In the genomic region with DNA sequence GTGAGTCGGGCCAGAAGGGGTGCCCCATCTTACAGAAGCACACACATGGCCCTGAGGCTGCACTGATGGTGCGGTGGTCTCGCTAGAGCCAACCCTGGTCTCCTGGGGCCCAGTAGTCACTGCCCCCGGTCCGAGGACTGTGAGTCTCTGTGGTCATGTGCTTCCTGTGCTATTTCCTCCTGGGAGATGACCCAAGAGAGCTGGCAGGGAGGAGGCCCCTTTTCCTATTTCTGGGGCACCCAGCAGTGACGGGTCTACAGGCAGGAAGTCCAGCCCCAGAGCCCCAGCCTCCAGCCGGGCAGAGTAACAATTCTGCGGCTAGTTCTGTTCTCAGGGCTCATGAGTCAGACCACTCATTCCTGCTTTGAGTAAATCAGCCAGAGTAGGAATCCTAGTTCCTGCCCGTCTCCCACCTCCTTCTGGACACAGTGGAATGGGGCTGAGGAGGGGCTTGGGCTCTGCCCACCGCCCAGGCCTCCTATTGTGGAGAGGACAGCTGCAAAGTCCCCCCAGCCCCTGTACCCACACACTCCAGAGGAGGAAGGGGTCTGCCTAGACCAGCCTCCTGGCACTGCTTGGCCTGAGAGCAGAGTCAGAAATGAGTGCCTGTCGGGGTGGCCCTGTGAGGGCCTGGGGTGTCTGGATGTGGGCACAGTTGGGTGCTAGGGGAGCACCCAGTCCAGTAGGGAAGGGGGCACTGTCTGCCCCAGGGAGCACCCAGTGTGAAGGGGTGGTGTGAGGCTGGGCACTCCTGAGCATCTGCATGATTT, we compare ENCODE assay signal across 8 cellular contexts.
DNase-seq lines count a peak whose midpoint lies in the region; ATAC-seq and TF ChIP-seq lines count a peak whose summit lies in the region.

No MANE protein-coding gene starts in this region.

- H3K4me2 ChIP-seq in IMR-90 (ENCODE audit: low read depth, low read length) = peak overlapping the region; percentile 5; the same call in 1 of the 2 replicates

- H2AFZ ChIP-seq in IMR-90 (replicated peaks; ENCODE audit: low read length, poor library complexity) = peak overlapping the region; percentile 81

- peaks cover 12% of the 10 kb centered on the region for H3K36me3 ChIP-seq in GM06990 (ENCODE audit: control insufficient read depth, insufficient read depth, low read length)
- H3K36me3 ChIP-seq in IMR-90 (ENCODE audit: control insufficient read depth, insufficient read depth, low read length) = peaks cover 21% of the 10 kb centered on the region
- H3K36me3 ChIP-seq in ascending aorta = no peaks in the 10 kb centered on the region

- CTCF ChIA-PET in IMR-90 (lab: Yijun Ruan, JAX) = no interaction called here

- H2BK120ac ChIP-seq in IMR-90 (ENCODE audit: low read depth, low read length) = peak overlapping the region; percentile 78

- H3K4me3 ChIP-seq in GM06990 (replicated peaks; ENCODE audit: low read depth, low read length) (peak overlapping the region; percentile 38), IMR-90 (ENCODE audit: insufficient read depth, low read depth, low read length) (no peak overlapping the region), ascending aorta (peak overlapping the region in 1 of 2 donors; percentile 7)

- peak overlapping the region; percentile 58; the same call in 1 of the 2 replicates for H3K56ac ChIP-seq in IMR-90 (ENCODE audit: extremely low read depth, insufficient read depth, low read length)

- peak overlapping the region; percentile 86 for H2BK5ac ChIP-seq in IMR-90 (ENCODE audit: low read depth, low read length, poor library complexity, severe bottlenecking)

- H3K14ac ChIP-seq in IMR-90 (replicated peaks; ENCODE audit: low read depth, low read length) = peak overlapping the region; percentile 82

- peak overlapping the region; percentile 64 for H2BK20ac ChIP-seq in IMR-90 (ENCODE audit: low read depth, low read length)

- H3K18ac ChIP-seq in IMR-90 (ENCODE audit: low read depth, low read length) = peak overlapping the region; percentile 35

- peak overlapping the region; percentile 64 for H3K4me3 Mint-ChIP-seq in stimulated activated effector memory CD8-positive, alpha-beta T cell treated with anti-CD3 and anti-CD28 coated beads, Interleukin-12 subunit alpha, Interleukin-12 subunit beta, amount 100 ng/mL, for 72 hours

- intact Hi-C loops in IMR-90 (cut with micrococcal nuclease) = no loop called here
- intact Hi-C loops in ascending aorta (cut with DNase I) = loop anchor here (1.0 to 5.0 kb wide), 4 partner anchors 20 to 294 kb away; partner anchors contain the start of gene ZCCHC24

- peaks cover 41% of the 10 kb centered on the region for H3K4me1 ChIP-seq in IMR-90 (ENCODE audit: control insufficient read depth, insufficient read depth, low read length)
- peaks cover 28 to 40% of the 10 kb centered on the region in 2 donors for H3K4me1 ChIP-seq in ascending aorta

- peak overlapping the region; percentile 92 for H2AK9ac ChIP-seq in IMR-90 (replicated peaks; ENCODE audit: low read depth, low read length, poor library complexity)

- no TSS peak for BruUV-seq in IMR-90 (replicated peaks; lab: Mats Ljungman, UMichigan)

- no peak for TF ChIP-seq POLR2A in IMR-90 (IDR thresholded peaks at IDR 0.05; ENCODE audit: low read depth, low read length)

- 20% methylated on average over 4 of the region's 11 CpGs; no CpG with 5 or more reads in 1 of the 2 experiments for WGBS in IMR-90 (ENCODE audit: extremely low coverage in 2 of 2, insufficient read length in 1 of 2), 2 experiments

- H3K4me1 Mint-ChIP-seq in stimulated activated effector memory CD8-positive, alpha-beta T cell treated with anti-CD3 and anti-CD28 coated beads, Interleukin-12 subunit alpha, Interleukin-12 subunit beta, amount 100 ng/mL, for 72 hours = peaks cover 80% of the 10 kb centered on the region

- peaks cover 62% of the 10 kb centered on the region for H4K20me1 ChIP-seq in IMR-90 (ENCODE audit: insufficient read depth, low read length)

- TF ChIP-seq RAD21 in IMR-90 (IDR thresholded peaks at IDR 0.05; ENCODE audit: low read length) = peak; percentile 23

- H2BK15ac ChIP-seq in IMR-90 (ENCODE audit: low read depth, low read length) = peak overlapping the region; percentile 83; the same call in 2 of the 3 replicates

- no peaks in the 10 kb centered on the region for H3K9me3 Mint-ChIP-seq in stimulated activated effector memory CD8-positive, alpha-beta T cell treated with anti-CD3 and anti-CD28 coated beads, Interleukin-12 subunit alpha, Interleukin-12 subunit beta, amount 100 ng/mL, for 72 hours

- in situ Hi-C loops in IMR-90 (cut with MboI; ENCODE audit: low sequenced_read_pairs) = no loop called here

- ATAC-seq in GM21619 (IDR thresholded peaks at IDR 0.05; ENCODE audit: unreplicated experiment) (peak; percentile 83), IMR-90 (ENCODE audit: low read depth) (peak; percentile 93)
- ATAC-seq in stimulated activated effector memory CD8-positive, alpha-beta T cell treated with anti-CD3 and anti-CD28 coated beads, Interleukin-12 subunit alpha, Interleukin-12 subunit beta, amount 100 ng/mL, for 72 hours = peak; percentile 92

- H3K9ac ChIP-seq in IMR-90 (ENCODE audit: low read depth, low read length) = peak overlapping the region; percentile 31

- peak overlapping the region; percentile 95 for H2AK5ac ChIP-seq in IMR-90 (ENCODE audit: low read depth, low read length)

- H4K91ac ChIP-seq in IMR-90 (ENCODE audit: insufficient read depth, low read depth, low read length) = peak overlapping the region; percentile 78

- peaks cover 55 to 98% of the 10 kb centered on the region in 2 experiments for H3K79me1 ChIP-seq in IMR-90 (ENCODE audit: low read depth in 1 of 2, low read length in 2 of 2)

- peak overlapping the region; percentile 71 to 83 for H4K8ac ChIP-seq in IMR-90 (ENCODE audit: low read depth in 2 of 2, low read length in 2 of 2)

- H3K27ac ChIP-seq in IMR-90 (ENCODE audit: insufficient read depth, low read length) (peak overlapping the region; percentile 92), ascending aorta (peak overlapping the region; percentile 92 to 95)

- peaks cover 58% of the 10 kb centered on the region for H3K36me3 Mint-ChIP-seq in stimulated activated effector memory CD8-positive, alpha-beta T cell treated with anti-CD3 and anti-CD28 coated beads, Interleukin-12 subunit alpha, Interleukin-12 subunit beta, amount 100 ng/mL, for 72 hours

- peak overlapping the region; percentile 89 for H3K4ac ChIP-seq in IMR-90 (ENCODE audit: low read depth, low read length)

- H3K27ac Mint-ChIP-seq in stimulated activated effector memory CD8-positive, alpha-beta T cell treated with anti-CD3 and anti-CD28 coated beads, Interleukin-12 subunit alpha, Interleukin-12 subunit beta, amount 100 ng/mL, for 72 hours = peak overlapping the region; percentile 93

- dilution Hi-C loops in IMR-90 (cut with HindIII; ENCODE audit: low sequenced_read_pairs, unreplicated experiment) = no loop called here

- H3K9me1 ChIP-seq in IMR-90 (ENCODE audit: insufficient read depth, low read length) = peaks cover 63% of the 10 kb centered on the region

- H3K27me3 ChIP-seq in GM06990 (replicated peaks; ENCODE audit: control insufficient read depth, insufficient read depth, low read length) (no peaks in the 10 kb centered on the region), IMR-90 (ENCODE audit: control insufficient read depth, insufficient read depth, low read length) (no peaks in the 10 kb centered on the region), ascending aorta (no peaks in the 10 kb centered on the region)

- H3K23ac ChIP-seq in IMR-90 (ENCODE audit: low read depth, low read length) = peak overlapping the region; percentile 69

- TF ChIP-seq CTCF in GM06990 (IDR thresholded peaks at IDR 0.05; ENCODE audit: insufficient read depth, low read length, poor library complexity, severe bottlenecking) = no peak
- no peak for TF ChIP-seq CTCF in IMR-90 (conservative IDR thresholded peaks at IDR 0.05; ENCODE audit: low read depth, low read length)
- TF ChIP-seq CTCF in ascending aorta (IDR thresholded peaks at IDR 0.05) = no peak

- H3K9me3 ChIP-seq in IMR-90 (ENCODE audit: control insufficient read depth, insufficient read depth, low read length) = no peaks in the 10 kb centered on the region
- H3K9me3 ChIP-seq in ascending aorta = no peaks in the 10 kb centered on the region

- peak overlapping the region; percentile 31 for H4K5ac ChIP-seq in IMR-90 (ENCODE audit: low read depth, low read length)

- DNase-seq in GM06990 (ENCODE audit: extremely low read depth, insufficient read length) (peak; percentile 81), IMR-90 (peak; percentile 93), ascending aorta (ENCODE audit: low spot score in 2 of 2) (peak; percentile 86 to 96), hippocampal formation (lab: John Stamatoyannopoulos, UW) (peak; percentile 54 to 62), NCI-H345 (lab: John Stamatoyannopoulos, UW) (no peak)
- DNase-seq in stimulated activated effector memory CD8-positive, alpha-beta T cell treated with anti-CD3 and anti-CD28 coated beads, Interleukin-12 subunit alpha, Interleukin-12 subunit beta, amount 100 ng/mL, for 72 hours (ENCODE audit: low spot score in 2 of 2) = peak; percentile 34 to 82
- no peak for DNase-seq in stimulated activated CD4-positive, alpha-beta T cell treated with anti-CD3 and anti-CD28 coated beads, Interleukin-4, amount 100 ng/mL, for 24 hours

- POLR2A ChIA-PET in IMR-90 (lab: Charles Lee; ENCODE audit: unreplicated experiment) = no interaction called here

TF ChIP-seq in IMR-90, 13 proteins besides CTCF, POLR2A, EP300 and RAD21 (continues in another document):
- TF ChIP-seq SMC3 (IDR thresholded peaks at IDR 0.05; ENCODE audit: low read depth, low read length) (no peak), MAFK (IDR thresholded peaks at IDR 0.05; ENCODE audit: low read depth, low read length) (no peak), MAZ (IDR thresholded peaks at IDR 0.05; ENCODE audit: borderline replicate concordance, low read depth, low read length) (peak; percentile 73; the same call in 1 of the 2 replicates), CHD1 (IDR thresholded peaks at IDR 0.05; ENCODE audit: low read depth, low read length) (no peak), RFX5 (IDR thresholded peaks at IDR 0.05; ENCODE audit: low read depth, low read length) (no peak), NFE2L2 (IDR thresholded peaks at IDR 0.05; ENCODE audit: low read depth, low read length) (no peak), MXI1 (IDR thresholded peaks at IDR 0.05; ENCODE audit: borderline replicate concordance, low read depth, low read length) (no peak), RCOR1 (IDR thresholded peaks at IDR 0.05; ENCODE audit: insufficient replicate concordance, low read length) (no peak)
- TF ChIP-seq, protein P1, sequence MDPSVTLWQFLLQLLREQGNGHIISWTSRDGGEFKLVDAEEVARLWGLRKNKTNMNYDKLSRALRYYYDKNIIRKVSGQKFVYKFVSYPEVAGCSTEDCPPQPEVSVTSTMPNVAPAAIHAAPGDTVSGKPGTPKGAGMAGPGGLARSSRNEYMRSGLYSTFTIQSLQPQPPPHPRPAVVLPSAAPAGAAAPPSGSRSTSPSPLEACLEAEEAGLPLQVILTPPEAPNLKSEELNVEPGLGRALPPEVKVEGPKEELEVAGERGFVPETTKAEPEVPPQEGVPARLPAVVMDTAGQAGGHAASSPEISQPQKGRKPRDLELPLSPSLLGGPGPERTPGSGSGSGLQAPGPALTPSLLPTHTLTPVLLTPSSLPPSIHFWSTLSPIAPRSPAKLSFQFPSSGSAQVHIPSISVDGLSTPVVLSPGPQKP (IDR thresholded peaks at IDR 0.05; ENCODE audit: borderline replicate concordance, low read depth, low read length) = no peak

Comparison
In these comparisons a context has a peak if more than half of its experiments do, and no peak if none do; other contexts are left out.
1. DNase-seq: peak in GM06990 (single experiment), IMR-90 (single experiment), ascending aorta (2 of 2), hippocampal formation (2 of 2) and stimulated activated effector memory CD8-positive, alpha-beta T cell treated with anti-CD3 and anti-CD28 coated beads, Interleukin-12 subunit alpha, Interleukin-12 subunit beta, amount 100 ng/mL, for 72 hours (2 of 2); none in stimulated activated CD4-positive, alpha-beta T cell treated with anti-CD3 and anti-CD28 coated beads, Interleukin-4, amount 100 ng/mL, for 24 hours (single experiment) and NCI-H345 (single experiment).
2. Peak in every context shown above with its lines, with median percentiles within 50 percentile points of each other: ATAC-seq.